9 cellular contexts compared by ENCODE assay signal in the genomic region with DNA sequence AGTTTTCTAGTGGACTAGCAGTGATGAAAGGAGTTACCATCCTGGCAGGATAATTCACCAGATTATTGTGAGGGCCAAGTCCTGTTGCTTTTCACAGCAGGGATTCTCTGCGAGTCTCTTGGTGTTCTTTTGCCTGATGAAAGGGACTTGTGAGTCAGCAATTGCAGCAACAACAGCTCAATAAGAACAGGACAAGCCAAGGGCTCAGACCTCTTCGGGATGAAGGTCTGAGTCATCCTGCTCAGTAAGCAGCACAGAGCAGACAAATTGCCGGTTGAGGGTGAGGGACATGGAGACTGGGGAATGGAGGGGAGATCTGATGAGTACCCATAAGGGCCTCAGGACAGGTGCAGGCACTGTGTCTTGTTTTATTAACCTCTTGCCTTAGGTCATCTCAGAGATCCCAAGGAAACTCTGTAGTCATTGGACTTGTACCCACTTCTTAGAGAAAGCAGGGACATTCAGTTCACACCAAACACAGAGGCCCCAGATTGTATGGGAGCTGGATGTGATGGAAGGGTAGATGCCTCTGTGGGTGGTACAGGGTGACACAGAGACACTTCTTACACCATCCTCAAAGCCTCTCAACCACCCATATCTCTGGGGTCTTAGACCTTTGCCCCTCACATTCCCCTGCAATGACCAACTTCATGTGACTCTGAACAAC.
DNase-seq lines count a peak whose midpoint lies in the region; ATAC-seq and TF ChIP-seq lines count a peak whose summit lies in the region.
"Had no signal": no experiment of that assay in that cellular context is flagged by ENCODE, and none has a peak within 500 bp of the region (broad histone marks: within the 10 kb centered on the region; RNA-seq: fewer than 3 reads in every experiment).

No MANE protein-coding gene starts in this region.

- no peak overlapping the region for H2AFZ ChIP-seq in smooth muscle cell (ENCODE audit: low read depth)

- H3K9me3 Mint-ChIP-seq in activated CD4-positive, alpha-beta T cell treated with anti-CD3 and anti-CD28 coated beads for 36 hours (ENCODE audit: low read depth): no peaks in the 10 kb centered on the region
- H3K9me3 Mint-ChIP-seq in activated CD4-positive, alpha-beta T cell treated with anti-CD3 and anti-CD28 coated beads, Interleukin-2, amount 10 ng/mL, durations not matched to agents 24 days and 14 days: no peaks in the 10 kb centered on the region
- no peaks in the 10 kb centered on the region for H3K9me3 Mint-ChIP-seq in immature natural killer cell

- 0% methylated on average over 3 of the region's 3 CpGs for WGBS in smooth muscle cell (ENCODE audit: low lambda C conversion rate)

- no peak overlapping the region for H3K27ac Mint-ChIP-seq in activated CD4-positive, alpha-beta T cell treated with anti-CD3 and anti-CD28 coated beads for 36 hours
- H3K27ac Mint-ChIP-seq in activated CD4-positive, alpha-beta T cell treated with anti-CD3 and anti-CD28 coated beads, Interleukin-2, amount 10 ng/mL, durations not matched to agents 24 days and 14 days: no peak overlapping the region
- H3K27ac Mint-ChIP-seq in immature natural killer cell: no peak overlapping the region

- H3K4me3 ChIP-seq in foreskin fibroblast (ENCODE audit: low read depth in 1 of 2, low read length in 2 of 2) (no peak overlapping the region), smooth muscle cell (no peak overlapping the region)

- DNase-seq in activated CD4-positive, alpha-beta T cell treated with anti-CD3 and anti-CD28 coated beads for 36 hours: no peak
- DNase-seq in activated CD4-positive, alpha-beta T cell treated with anti-CD3 and anti-CD28 coated beads, Interleukin-2, amount 10 ng/mL, durations not matched to agents 24 days and 14 days: no peak
- DNase-seq in RPMI8226: peak; percentile 54
- DNase-seq in foreskin fibroblast: peak; percentile 92 to 93
- DNase-seq in smooth muscle cell (lab: John Stamatoyannopoulos, UW; ENCODE audit: unreplicated experiment): no peak
- DNase-seq in NCI-H1105 (lab: John Stamatoyannopoulos, UW): no peak
- DNase-seq in immature natural killer cell: no peak
- no peak for DNase-seq in NCI-H2171 treated with DMSO at 0.1 percent for 48 hours (lab: John Stamatoyannopoulos, UW)

- H3K27me3 ChIP-seq in smooth muscle cell (ENCODE audit: low read depth): no peaks in the 10 kb centered on the region

- peaks cover 14% of the 10 kb centered on the region for H3K27me3 Mint-ChIP-seq in activated CD4-positive, alpha-beta T cell treated with anti-CD3 and anti-CD28 coated beads for 36 hours
- peaks cover 31% of the 10 kb centered on the region for H3K27me3 Mint-ChIP-seq in activated CD4-positive, alpha-beta T cell treated with anti-CD3 and anti-CD28 coated beads, Interleukin-2, amount 10 ng/mL, durations not matched to agents 24 days and 14 days
- H3K27me3 Mint-ChIP-seq in immature natural killer cell (ENCODE audit: low read depth in 3 of 3): peaks cover 19 to 27% (median 27%) of the 10 kb centered on the region in 3 donors

- H3F3A ChIP-seq in smooth muscle cell (ENCODE audit: low read depth): peaks cover 19% of the 10 kb centered on the region

- no peak for TF ChIP-seq CTCF in foreskin fibroblast (IDR thresholded peaks at IDR 0.05; ENCODE audit: low read depth, low read length)
- no peak for TF ChIP-seq CTCF in smooth muscle cell (IDR thresholded peaks at IDR 0.05; ENCODE audit: borderline replicate concordance, insufficient read depth, poor library complexity, severe bottlenecking)

- no peaks in the 10 kb centered on the region for H3K36me3 ChIP-seq in smooth muscle cell (ENCODE audit: low read depth)

- H3K4me1 ChIP-seq in smooth muscle cell (ENCODE audit: low read depth): peaks cover 27% of the 10 kb centered on the region

- H3K36me3 Mint-ChIP-seq in activated CD4-positive, alpha-beta T cell treated with anti-CD3 and anti-CD28 coated beads for 36 hours (ENCODE audit: low read depth): no peaks in the 10 kb centered on the region
- no peaks in the 10 kb centered on the region for H3K36me3 Mint-ChIP-seq in activated CD4-positive, alpha-beta T cell treated with anti-CD3 and anti-CD28 coated beads, Interleukin-2, amount 10 ng/mL, durations not matched to agents 24 days and 14 days (ENCODE audit: low read depth)
- peaks cover 0 to 3% (median 3%) of the 10 kb centered on the region in 3 donors for H3K36me3 Mint-ChIP-seq in immature natural killer cell

- peak; percentile 70 for ATAC-seq in activated CD4-positive, alpha-beta T cell treated with anti-CD3 and anti-CD28 coated beads for 36 hours

- no peak overlapping the region for H3K9ac ChIP-seq in smooth muscle cell (ENCODE audit: low read depth)

- POLR2A ChIA-PET in activated CD4-positive, alpha-beta T cell treated with anti-CD3 and anti-CD28 coated beads for 36 hours (lab: Charles Lee): interaction anchor here (0.6 kb wide), 1 partner anchor 17 kb away, joined by 3 read pairs; no protein-coding TSS in a partner anchor

- intact Hi-C loops in activated CD4-positive, alpha-beta T cell treated with anti-CD3 and anti-CD28 coated beads for 36 hours (cut with DNase I, micrococcal nuclease): loop anchor here in 1 of 2 experiments (5.0 kb wide), 1 partner anchor 34 kb away; no protein-coding TSS in a partner anchor
- intact Hi-C loops in activated CD4-positive, alpha-beta T cell treated with anti-CD3 and anti-CD28 coated beads, Interleukin-2, amount 10 ng/mL, durations not matched to agents 24 days and 14 days (cut with micrococcal nuclease): no loop called here

- H3K79me2 ChIP-seq in smooth muscle cell (ENCODE audit: low read depth): no peaks in the 10 kb centered on the region

- H4K20me1 ChIP-seq in smooth muscle cell (ENCODE audit: low read depth): no peaks in the 10 kb centered on the region

- peak overlapping the region; percentile 50 for H3K27ac ChIP-seq in smooth muscle cell (ENCODE audit: low read depth)
- H3K27ac ChIP-seq: VCaP had no signal

- H3K9me3 ChIP-seq in smooth muscle cell (replicated peaks; ENCODE audit: low read depth): no peaks in the 10 kb centered on the region

- H3K4me3 Mint-ChIP-seq in activated CD4-positive, alpha-beta T cell treated with anti-CD3 and anti-CD28 coated beads for 36 hours: no peak overlapping the region
- H3K4me3 Mint-ChIP-seq in activated CD4-positive, alpha-beta T cell treated with anti-CD3 and anti-CD28 coated beads, Interleukin-2, amount 10 ng/mL, durations not matched to agents 24 days and 14 days: no peak overlapping the region
- no peak overlapping the region for H3K4me3 Mint-ChIP-seq in immature natural killer cell

- H3K4me1 Mint-ChIP-seq in activated CD4-positive, alpha-beta T cell treated with anti-CD3 and anti-CD28 coated beads for 36 hours: peaks cover 38% of the 10 kb centered on the region
- H3K4me1 Mint-ChIP-seq in activated CD4-positive, alpha-beta T cell treated with anti-CD3 and anti-CD28 coated beads, Interleukin-2, amount 10 ng/mL, durations not matched to agents 24 days and 14 days: peaks cover 9% of the 10 kb centered on the region
- peaks cover 28 to 30% of the 10 kb centered on the region in 2 donors for H3K4me1 Mint-ChIP-seq in immature natural killer cell

- H3K4me2 ChIP-seq in smooth muscle cell: peak overlapping the region; percentile 31

- CTCF ChIA-PET in activated CD4-positive, alpha-beta T cell treated with anti-CD3 and anti-CD28 coated beads for 36 hours (lab: Charles Lee): no interaction called here

Comparison
In these comparisons a context has a peak if more than half of its experiments do, and no peak if none do; other contexts are left out.
1. DNase-seq: peak in RPMI8226 (single experiment) and foreskin fibroblast (2 of 2); none in activated CD4-positive, alpha-beta T cell treated with anti-CD3 and anti-CD28 coated beads for 36 hours (single experiment), activated CD4-positive, alpha-beta T cell treated with anti-CD3 and anti-CD28 coated beads, Interleukin-2, amount 10 ng/mL, durations not matched to agents 24 days and 14 days (single experiment), smooth muscle cell (single experiment), NCI-H1105 (single experiment), immature natural killer cell (0 of 3) and NCI-H2171 treated with DMSO at 0.1 percent for 48 hours (single experiment).